Comparison of ENCODE assay signal across 8 cellular contexts in genomic region chr4:151099226-151099975, GRCh38. TPM values are rescaled to one million over a fixed set of nuclear protein-coding genes. Genes with fewer than 3 reads are reported as not detected.
DNase-seq lines count a peak whose midpoint lies in the region; ATAC-seq and TF ChIP-seq lines count a peak whose summit lies in the region.

Gene RPS3A (plus strand): TSS chr4:151099628. CDS start chr4:151099653, 25 bp downstream.

- no peaks in the 10 kb centered on the region for H3K27me3 ChIP-seq in DOHH2 (ENCODE audit: control insufficient read depth, low read length)
- H3K27me3 ChIP-seq in Karpas-422 (ENCODE audit: low read length) = no peaks in the 10 kb centered on the region

- H3K27ac ChIP-seq in DOHH2 (ENCODE audit: low read depth, low read length) (peak within 1 kb of the TSS; percentile 73), Karpas-422 (ENCODE audit: low read length) (peak within 1 kb of the TSS; percentile 84)

- H4K20me1 ChIP-seq in DOHH2 (ENCODE audit: control insufficient read depth, insufficient read depth, low read depth, low read length) = peaks cover 22% of the 10 kb centered on the region
- peaks cover 31% of the 10 kb centered on the region for H4K20me1 ChIP-seq in Karpas-422 (ENCODE audit: insufficient read depth, low read depth, low read length)

- H3K9me2 ChIP-seq in DOHH2 (replicated peaks; ENCODE audit: control insufficient read depth, low read length) (no peaks in the 10 kb centered on the region), Karpas-422 (replicated peaks; ENCODE audit: insufficient read depth, low read length) (no peaks in the 10 kb centered on the region)

- POLR2A ChIA-PET in naive thymus-derived CD8-positive, alpha-beta T cell (lab: Charles Lee) = interaction anchor here (0.8 to 2.3 kb wide), 8 partner anchors 9 to 1680 kb away, joined by 3 to 18 read pairs (median 6); partner anchors contain the start of genes ARFIP1, FBXW7, LRBA and TIGD4

- peaks cover 49% of the 10 kb centered on the region for H3K36me3 ChIP-seq in DOHH2 (ENCODE audit: control insufficient read depth, low read length)
- H3K36me3 ChIP-seq in Karpas-422 (ENCODE audit: insufficient read depth, low read length) = peaks cover 47% of the 10 kb centered on the region

- H3K9ac ChIP-seq in Karpas-422 (ENCODE audit: low read length) = peak within 1 kb of the TSS; percentile 90

- no peaks in the 10 kb centered on the region for H3K9me3 ChIP-seq in DOHH2 (ENCODE audit: control insufficient read depth, insufficient read depth, low read length)
- H3K9me3 ChIP-seq in Karpas-422 (ENCODE audit: low read length) = no peaks in the 10 kb centered on the region

- DNase-seq in Karpas-422 = peak; percentile 100
- peak; percentile 95 for DNase-seq in RKO (ENCODE audit: low spot score)
- peak; percentile 98 for DNase-seq in activated T-helper 1 cell treated with anti-CD3 and anti-CD28 coated beads, Interleukin-12 subunit alpha, Interleukin-12 subunit beta, Interleukin-2, Interleukin-4 antibody, amounts not matched to agents 30 ng/mL and 10 ng/mL and 1 ng/mL, durations not matched to agents 14 hours and 24 hours and 36 hours (ENCODE audit: low spot score)
- peak; percentile 98 for DNase-seq in fibroblast of gingiva (ENCODE audit: low read depth)
- DNase-seq in naive thymus-derived CD8-positive, alpha-beta T cell = peak; percentile 92 to 100 (median 98)
- peak; percentile 94 for DNase-seq in stimulated activated naive CD4-positive, alpha-beta T cell treated with Interleukin-2 at 50 U/mL for 16 hours (lab: John Stamatoyannopoulos, UW)

- H3K27me3 Mint-ChIP-seq in activated T-helper 1 cell treated with anti-CD3 and anti-CD28 coated beads, Interleukin-12 subunit alpha, Interleukin-12 subunit beta, Interleukin-2, Interleukin-4 antibody, amounts not matched to agents 30 ng/mL and 10 ng/mL and 1 ng/mL, durations not matched to agents 14 hours and 24 hours and 36 hours (ENCODE audit: insufficient read depth) = peaks cover 3% of the 10 kb centered on the region
- H3K27me3 Mint-ChIP-seq in naive thymus-derived CD8-positive, alpha-beta T cell = peaks cover 0 to 2% (median 0%) of the 10 kb centered on the region in 5 donors

- H3K4me1 Mint-ChIP-seq in activated T-helper 1 cell treated with anti-CD3 and anti-CD28 coated beads, Interleukin-12 subunit alpha, Interleukin-12 subunit beta, Interleukin-2, Interleukin-4 antibody, amounts not matched to agents 30 ng/mL and 10 ng/mL and 1 ng/mL, durations not matched to agents 14 hours and 24 hours and 36 hours (ENCODE audit: low read depth) = peaks cover 56% of the 10 kb centered on the region
- peaks cover 14 to 50% (median 34%) of the 10 kb centered on the region in 4 donors for H3K4me1 Mint-ChIP-seq in naive thymus-derived CD8-positive, alpha-beta T cell

- H3K79me2 ChIP-seq in DOHH2 (ENCODE audit: control insufficient read depth, low read length) = peaks cover 43% of the 10 kb centered on the region
- peaks cover 33% of the 10 kb centered on the region for H3K79me2 ChIP-seq in Karpas-422 (ENCODE audit: low read length)

- peak within 1 kb of the TSS; percentile 98 for H3K27ac Mint-ChIP-seq in activated T-helper 1 cell treated with anti-CD3 and anti-CD28 coated beads, Interleukin-12 subunit alpha, Interleukin-12 subunit beta, Interleukin-2, Interleukin-4 antibody, amounts not matched to agents 30 ng/mL and 10 ng/mL and 1 ng/mL, durations not matched to agents 14 hours and 24 hours and 36 hours
- peak within 1 kb of the TSS; percentile 97 to 99 (median 98) for H3K27ac Mint-ChIP-seq in naive thymus-derived CD8-positive, alpha-beta T cell

- H3K4me3 Mint-ChIP-seq in activated T-helper 1 cell treated with anti-CD3 and anti-CD28 coated beads, Interleukin-12 subunit alpha, Interleukin-12 subunit beta, Interleukin-2, Interleukin-4 antibody, amounts not matched to agents 30 ng/mL and 10 ng/mL and 1 ng/mL, durations not matched to agents 14 hours and 24 hours and 36 hours = peak within 1 kb of the TSS; percentile 97
- peak within 1 kb of the TSS; percentile 94 to 100 (median 96) for H3K4me3 Mint-ChIP-seq in naive thymus-derived CD8-positive, alpha-beta T cell

- ATAC-seq in GM21786 (IDR thresholded peaks at IDR 0.05; ENCODE audit: unreplicated experiment) = peak; percentile 89
- ATAC-seq in naive thymus-derived CD8-positive, alpha-beta T cell = peak; percentile 85 to 87

- peak within 1 kb of the TSS; percentile 95 for H2AFZ ChIP-seq in Karpas-422 (ENCODE audit: low read length)

- H3K4me1 ChIP-seq in DOHH2 (ENCODE audit: control insufficient read depth, low read length) (peaks cover 25% of the 10 kb centered on the region), Karpas-422 (ENCODE audit: low read length) (peaks cover 27% of the 10 kb centered on the region)

- intact Hi-C loops in activated T-helper 1 cell treated with anti-CD3 and anti-CD28 coated beads, Interleukin-12 subunit alpha, Interleukin-12 subunit beta, Interleukin-2, Interleukin-4 antibody, amounts not matched to agents 30 ng/mL and 10 ng/mL and 1 ng/mL, durations not matched to agents 14 hours and 24 hours and 36 hours (cut with micrococcal nuclease) = loop anchor here (1.0 to 5.0 kb wide), 13 partner anchors 67 to 1680 kb away; partner anchors contain the start of genes ARFIP1, FBXW7, GATB and LRBA

- peaks cover 41% of the 10 kb centered on the region for H3K36me3 Mint-ChIP-seq in activated T-helper 1 cell treated with anti-CD3 and anti-CD28 coated beads, Interleukin-12 subunit alpha, Interleukin-12 subunit beta, Interleukin-2, Interleukin-4 antibody, amounts not matched to agents 30 ng/mL and 10 ng/mL and 1 ng/mL, durations not matched to agents 14 hours and 24 hours and 36 hours (ENCODE audit: low read depth)
- H3K36me3 Mint-ChIP-seq in naive thymus-derived CD8-positive, alpha-beta T cell = peaks cover 10 to 44% (median 26%) of the 10 kb centered on the region in 3 donors

- TF ChIP-seq CTCF in DOHH2 (IDR thresholded peaks at IDR 0.05; ENCODE audit: low read depth, low read length, poor library complexity, severe bottlenecking) = peak; percentile 91

- H3K4me2 ChIP-seq in DOHH2 (ENCODE audit: low read length) = peak within 1 kb of the TSS; percentile 77
- H3K4me2 ChIP-seq in Karpas-422 (ENCODE audit: low read depth, low read length, poor library complexity, severe bottlenecking) = peak within 1 kb of the TSS; percentile 93

- peaks cover 38% of the 10 kb centered on the region for H3F3A ChIP-seq in DOHH2 (ENCODE audit: control insufficient read depth, insufficient read depth)

- H3K4me3 ChIP-seq in DOHH2 (ENCODE audit: low read length) = peak within 1 kb of the TSS; percentile 94
- H3K4me3 ChIP-seq in Karpas-422 (ENCODE audit: low read length) = peak within 1 kb of the TSS; percentile 86

- H3K9me3 Mint-ChIP-seq in activated T-helper 1 cell treated with anti-CD3 and anti-CD28 coated beads, Interleukin-12 subunit alpha, Interleukin-12 subunit beta, Interleukin-2, Interleukin-4 antibody, amounts not matched to agents 30 ng/mL and 10 ng/mL and 1 ng/mL, durations not matched to agents 14 hours and 24 hours and 36 hours = no peaks in the 10 kb centered on the region
- H3K9me3 Mint-ChIP-seq in naive thymus-derived CD8-positive, alpha-beta T cell = peaks cover 0 to 4% (median 0%) of the 10 kb centered on the region in 9 donors

RNA-seq across cellular contexts. Expression of gene RPS3A, which starts in this region (rescaled TPM):
- total RNA-seq in Karpas-422 (2014; rRNA removed; shearing (Covaris generic); ENCODE audit: low replicate concordance) = 4,097 and 6,606 TPM in 2 replicates
- 1,686 and 1,760 TPM in 2 replicates for total RNA-seq in activated T-helper 1 cell treated with anti-CD3 and anti-CD28 coated beads, Interleukin-12 subunit alpha, Interleukin-12 subunit beta, Interleukin-2, Interleukin-4 antibody, amounts not matched to agents 30 ng/mL and 10 ng/mL and 1 ng/mL, durations not matched to agents 14 hours and 24 hours and 36 hours
- 1,000 to 10,000 TPM; 4,708 to 4,849 TPM for total RNA-seq in naive thymus-derived CD8-positive, alpha-beta T cell
- polyA plus RNA-seq in naive thymus-derived CD8-positive, alpha-beta T cell = 1,000 to 10,000 TPM; 4,716 to 6,808 (median 5,781) TPM

Comparison
In these comparisons a context has a peak if more than half of its experiments do, and no peak if none do; other contexts are left out.
1. Peak in every context shown above with its lines: DNase-seq, ATAC-seq, H3K4me3 ChIP-seq and H3K27ac ChIP-seq.